1 cellular context compared by ENCODE assay signal in genomic region chr1:9942939-9943807, GRCh38.
TF ChIP-seq lines count a peak whose summit lies in the region.

LZIC (minus strand) TSS chr1:9943391; CDS start chr1:9936619, 6,772 bp downstream.
NMNAT1 (plus strand) TSS chr1:9943475; CDS start chr1:9972074, 28,599 bp downstream.

TF ChIP-seq in HEK293, 187 proteins besides CTCF, POLR2A, EP300 and RAD21 (continued from another document and continues in another):
- TF ChIP-seq AEBP2 (tag by site-specific recombination; IDR thresholded peaks at IDR 0.05; ENCODE audit: borderline replicate concordance) = peak; percentile 73; the same call in 1 of the 2 replicates
- TF ChIP-seq ZNF837 (tag by site-specific recombination; IDR thresholded peaks at IDR 0.05) = no peak
- peak; percentile 78; the same call in 1 of the 2 replicates for TF ChIP-seq YY1 (tag by site-specific recombination; IDR thresholded peaks at IDR 0.05)
- TF ChIP-seq ZBTB17 (tag by site-specific recombination; IDR thresholded peaks at IDR 0.05) = peak; percentile 60
- no peak for TF ChIP-seq ZNF513 (tag by site-specific recombination; IDR thresholded peaks at IDR 0.05)
- TF ChIP-seq ZNF362 (tag by site-specific recombination; IDR thresholded peaks at IDR 0.05) = peak; percentile 46; the same call in 1 of the 2 replicates
- no peak; the same call in 1 of the 2 replicates for TF ChIP-seq ZBTB7A (tag by site-specific recombination; IDR thresholded peaks at IDR 0.05; ENCODE audit: low read depth)
- no peak for TF ChIP-seq ZFP3 (tag by site-specific recombination; IDR thresholded peaks at IDR 0.05; ENCODE audit: low read depth)
- TF ChIP-seq ZNF23 (tag by site-specific recombination; IDR thresholded peaks at IDR 0.05; ENCODE audit: borderline replicate concordance) = no peak
- peak; percentile 73 for TF ChIP-seq ZNF600 (tag by site-specific recombination; IDR thresholded peaks at IDR 0.05)
- TF ChIP-seq ZNF518A (tag by site-specific recombination; conservative IDR thresholded peaks at IDR 0.05; ENCODE audit: low read depth) = peak; percentile 93
- no peak for TF ChIP-seq ZNF747 (tag by site-specific recombination; IDR thresholded peaks at IDR 0.05)
- TF ChIP-seq, protein P1, sequence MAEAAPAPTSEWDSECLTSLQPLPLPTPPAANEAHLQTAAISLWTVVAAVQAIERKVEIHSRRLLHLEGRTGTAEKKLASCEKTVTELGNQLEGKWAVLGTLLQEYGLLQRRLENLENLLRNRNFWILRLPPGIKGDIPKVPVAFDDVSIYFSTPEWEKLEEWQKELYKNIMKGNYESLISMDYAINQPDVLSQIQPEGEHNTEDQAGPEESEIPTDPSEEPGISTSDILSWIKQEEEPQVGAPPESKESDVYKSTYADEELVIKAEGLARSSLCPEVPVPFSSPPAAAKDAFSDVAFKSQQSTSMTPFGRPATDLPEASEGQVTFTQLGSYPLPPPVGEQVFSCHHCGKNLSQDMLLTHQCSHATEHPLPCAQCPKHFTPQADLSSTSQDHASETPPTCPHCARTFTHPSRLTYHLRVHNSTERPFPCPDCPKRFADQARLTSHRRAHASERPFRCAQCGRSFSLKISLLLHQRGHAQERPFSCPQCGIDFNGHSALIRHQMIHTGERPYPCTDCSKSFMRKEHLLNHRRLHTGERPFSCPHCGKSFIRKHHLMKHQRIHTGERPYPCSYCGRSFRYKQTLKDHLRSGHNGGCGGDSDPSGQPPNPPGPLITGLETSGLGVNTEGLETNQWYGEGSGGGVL (tag by site-specific recombination; IDR thresholded peaks at IDR 0.05) = no peak
- TF ChIP-seq ZNF48 (tag by site-specific recombination; IDR thresholded peaks at IDR 0.05) = no peak
- peak; percentile 72 for TF ChIP-seq OSR2 (tag by site-specific recombination; IDR thresholded peaks at IDR 0.05)
- TF ChIP-seq KLF16 (tag by site-specific recombination; IDR thresholded peaks at IDR 0.05) = peak; percentile 99
- TF ChIP-seq EGR2 (tag by site-specific recombination; IDR thresholded peaks at IDR 0.05; ENCODE audit: low read depth) = no peak; the same call in none of the 2 replicates
- peak; percentile 59; the same call in 1 of the 2 replicates for TF ChIP-seq ZNF146 (tag by site-specific recombination; IDR thresholded peaks at IDR 0.05)
- TF ChIP-seq ZNF184 (tag by site-specific recombination; IDR thresholded peaks at IDR 0.05) = no peak
- TF ChIP-seq ZNF211 (tag by site-specific recombination; IDR thresholded peaks at IDR 0.05; ENCODE audit: low read depth) = no peak
- TF ChIP-seq ZNF529 (tag by site-specific recombination; IDR thresholded peaks at IDR 0.05; ENCODE audit: insufficient replicate concordance) = no peak
- peak; percentile 88; the same call in 1 of the 2 replicates for TF ChIP-seq KLF7 (tag by site-specific recombination; IDR thresholded peaks at IDR 0.05; ENCODE audit: borderline replicate concordance)
- peak; percentile 99 for TF ChIP-seq KLF9 (tag by site-specific recombination; IDR thresholded peaks at IDR 0.05; ENCODE audit: low read depth)
- no peak for TF ChIP-seq ZNF350 (tag by site-specific recombination; IDR thresholded peaks at IDR 0.05)
- TF ChIP-seq ZNF830 (tag by site-specific recombination; IDR thresholded peaks at IDR 0.05; ENCODE audit: low read depth) = no peak
- no peak; the same call in none of the 2 replicates for TF ChIP-seq ZNF449 (tag by site-specific recombination; IDR thresholded peaks at IDR 0.05)
- peak; percentile 97 for TF ChIP-seq ZBTB48 (tag by site-specific recombination; IDR thresholded peaks at IDR 0.05)
- TF ChIP-seq, protein P2, sequence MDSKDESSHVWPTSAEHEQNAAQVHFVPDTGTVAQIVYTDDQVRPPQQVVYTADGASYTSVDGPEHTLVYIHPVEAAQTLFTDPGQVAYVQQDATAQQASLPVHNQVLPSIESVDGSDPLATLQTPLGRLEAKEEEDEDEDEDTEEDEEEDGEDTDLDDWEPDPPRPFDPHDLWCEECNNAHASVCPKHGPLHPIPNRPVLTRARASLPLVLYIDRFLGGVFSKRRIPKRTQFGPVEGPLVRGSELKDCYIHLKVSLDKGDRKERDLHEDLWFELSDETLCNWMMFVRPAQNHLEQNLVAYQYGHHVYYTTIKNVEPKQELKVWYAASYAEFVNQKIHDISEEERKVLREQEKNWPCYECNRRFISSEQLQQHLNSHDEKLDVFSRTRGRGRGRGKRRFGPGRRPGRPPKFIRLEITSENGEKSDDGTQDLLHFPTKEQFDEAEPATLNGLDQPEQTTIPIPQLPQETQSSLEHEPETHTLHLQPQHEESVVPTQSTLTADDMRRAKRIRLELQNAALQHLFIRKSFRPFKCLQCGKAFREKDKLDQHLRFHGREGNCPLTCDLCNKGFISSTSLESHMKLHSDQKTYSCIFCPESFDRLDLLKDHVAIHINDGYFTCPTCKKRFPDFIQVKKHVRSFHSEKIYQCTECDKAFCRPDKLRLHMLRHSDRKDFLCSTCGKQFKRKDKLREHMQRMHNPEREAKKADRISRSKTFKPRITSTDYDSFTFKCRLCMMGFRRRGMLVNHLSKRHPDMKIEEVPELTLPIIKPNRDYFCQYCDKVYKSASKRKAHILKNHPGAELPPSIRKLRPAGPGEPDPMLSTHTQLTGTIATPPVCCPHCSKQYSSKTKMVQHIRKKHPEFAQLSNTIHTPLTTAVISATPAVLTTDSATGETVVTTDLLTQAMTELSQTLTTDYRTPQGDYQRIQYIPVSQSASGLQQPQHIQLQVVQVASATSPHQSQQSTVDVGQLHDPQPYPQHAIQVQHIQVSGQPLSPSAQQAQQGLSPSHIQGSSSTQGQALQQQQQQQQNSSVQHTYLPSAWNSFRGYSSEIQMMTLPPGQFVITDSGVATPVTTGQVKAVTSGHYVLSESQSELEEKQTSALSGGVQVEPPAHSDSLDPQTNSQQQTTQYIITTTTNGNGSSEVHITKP (tag by site-specific recombination; IDR thresholded peaks at IDR 0.05) = peak; percentile 71; the same call in 1 of the 2 replicates
- no peak for TF ChIP-seq ZNF626 (tag by site-specific recombination; IDR thresholded peaks at IDR 0.05)
- TF ChIP-seq SCRT1 (tag by site-specific recombination; IDR thresholded peaks at IDR 0.05; ENCODE audit: borderline replicate concordance) = 0 out of 2 replicates have a peak, but pooled peaks have one; percentile 8
- TF ChIP-seq ZNF549 (tag by site-specific recombination; IDR thresholded peaks at IDR 0.05) = no peak
- TF ChIP-seq ZFP69B (tag by site-specific recombination; IDR thresholded peaks at IDR 0.05) = peak; percentile 80
- TF ChIP-seq, protein P3, sequence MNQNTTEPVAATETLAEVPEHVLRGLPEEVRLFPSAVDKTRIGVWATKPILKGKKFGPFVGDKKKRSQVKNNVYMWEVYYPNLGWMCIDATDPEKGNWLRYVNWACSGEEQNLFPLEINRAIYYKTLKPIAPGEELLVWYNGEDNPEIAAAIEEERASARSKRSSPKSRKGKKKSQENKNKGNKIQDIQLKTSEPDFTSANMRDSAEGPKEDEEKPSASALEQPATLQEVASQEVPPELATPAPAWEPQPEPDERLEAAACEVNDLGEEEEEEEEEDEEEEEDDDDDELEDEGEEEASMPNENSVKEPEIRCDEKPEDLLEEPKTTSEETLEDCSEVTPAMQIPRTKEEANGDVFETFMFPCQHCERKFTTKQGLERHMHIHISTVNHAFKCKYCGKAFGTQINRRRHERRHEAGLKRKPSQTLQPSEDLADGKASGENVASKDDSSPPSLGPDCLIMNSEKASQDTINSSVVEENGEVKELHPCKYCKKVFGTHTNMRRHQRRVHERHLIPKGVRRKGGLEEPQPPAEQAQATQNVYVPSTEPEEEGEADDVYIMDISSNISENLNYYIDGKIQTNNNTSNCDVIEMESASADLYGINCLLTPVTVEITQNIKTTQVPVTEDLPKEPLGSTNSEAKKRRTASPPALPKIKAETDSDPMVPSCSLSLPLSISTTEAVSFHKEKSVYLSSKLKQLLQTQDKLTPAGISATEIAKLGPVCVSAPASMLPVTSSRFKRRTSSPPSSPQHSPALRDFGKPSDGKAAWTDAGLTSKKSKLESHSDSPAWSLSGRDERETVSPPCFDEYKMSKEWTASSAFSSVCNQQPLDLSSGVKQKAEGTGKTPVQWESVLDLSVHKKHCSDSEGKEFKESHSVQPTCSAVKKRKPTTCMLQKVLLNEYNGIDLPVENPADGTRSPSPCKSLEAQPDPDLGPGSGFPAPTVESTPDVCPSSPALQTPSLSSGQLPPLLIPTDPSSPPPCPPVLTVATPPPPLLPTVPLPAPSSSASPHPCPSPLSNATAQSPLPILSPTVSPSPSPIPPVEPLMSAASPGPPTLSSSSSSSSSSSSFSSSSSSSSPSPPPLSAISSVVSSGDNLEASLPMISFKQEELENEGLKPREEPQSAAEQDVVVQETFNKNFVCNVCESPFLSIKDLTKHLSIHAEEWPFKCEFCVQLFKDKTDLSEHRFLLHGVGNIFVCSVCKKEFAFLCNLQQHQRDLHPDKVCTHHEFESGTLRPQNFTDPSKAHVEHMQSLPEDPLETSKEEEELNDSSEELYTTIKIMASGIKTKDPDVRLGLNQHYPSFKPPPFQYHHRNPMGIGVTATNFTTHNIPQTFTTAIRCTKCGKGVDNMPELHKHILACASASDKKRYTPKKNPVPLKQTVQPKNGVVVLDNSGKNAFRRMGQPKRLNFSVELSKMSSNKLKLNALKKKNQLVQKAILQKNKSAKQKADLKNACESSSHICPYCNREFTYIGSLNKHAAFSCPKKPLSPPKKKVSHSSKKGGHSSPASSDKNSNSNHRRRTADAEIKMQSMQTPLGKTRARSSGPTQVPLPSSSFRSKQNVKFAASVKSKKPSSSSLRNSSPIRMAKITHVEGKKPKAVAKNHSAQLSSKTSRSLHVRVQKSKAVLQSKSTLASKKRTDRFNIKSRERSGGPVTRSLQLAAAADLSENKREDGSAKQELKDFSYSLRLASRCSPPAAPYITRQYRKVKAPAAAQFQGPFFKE (tag by site-specific recombination; IDR thresholded peaks at IDR 0.05; ENCODE audit: borderline replicate concordance) = no peak
- no peak for TF ChIP-seq HOXD13 (CRISPR knock-in tag; IDR thresholded peaks at IDR 0.05; ENCODE audit: borderline replicate concordance)
